Comparison of ENCODE assay signal across 1 cellular context in the genomic region with DNA sequence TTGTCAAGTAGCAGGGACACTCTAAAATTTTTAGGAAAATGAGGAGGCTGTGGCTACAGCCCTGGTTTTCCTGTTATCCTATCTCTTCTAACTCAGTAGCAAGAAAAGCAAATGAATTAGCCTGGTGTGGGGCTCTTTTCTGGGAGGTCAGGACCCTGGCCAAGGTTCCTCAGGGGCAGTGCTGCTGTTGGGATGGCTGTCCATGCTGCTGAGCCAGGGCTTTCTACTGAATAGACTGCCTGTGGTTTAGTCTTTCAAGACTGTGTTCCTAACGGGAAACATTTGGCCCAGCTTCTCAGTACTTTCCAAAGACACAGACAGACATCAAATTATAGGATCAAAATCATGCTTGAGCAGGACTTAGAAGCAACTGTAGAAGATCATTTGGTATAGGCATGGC.
TF ChIP-seq lines count a peak whose summit lies in the region.

No MANE protein-coding gene starts in this region.

TF ChIP-seq in GM23338, 12 proteins besides CTCF, POLR2A, EP300 and RAD21:
- TF ChIP-seq, protein P1, sequence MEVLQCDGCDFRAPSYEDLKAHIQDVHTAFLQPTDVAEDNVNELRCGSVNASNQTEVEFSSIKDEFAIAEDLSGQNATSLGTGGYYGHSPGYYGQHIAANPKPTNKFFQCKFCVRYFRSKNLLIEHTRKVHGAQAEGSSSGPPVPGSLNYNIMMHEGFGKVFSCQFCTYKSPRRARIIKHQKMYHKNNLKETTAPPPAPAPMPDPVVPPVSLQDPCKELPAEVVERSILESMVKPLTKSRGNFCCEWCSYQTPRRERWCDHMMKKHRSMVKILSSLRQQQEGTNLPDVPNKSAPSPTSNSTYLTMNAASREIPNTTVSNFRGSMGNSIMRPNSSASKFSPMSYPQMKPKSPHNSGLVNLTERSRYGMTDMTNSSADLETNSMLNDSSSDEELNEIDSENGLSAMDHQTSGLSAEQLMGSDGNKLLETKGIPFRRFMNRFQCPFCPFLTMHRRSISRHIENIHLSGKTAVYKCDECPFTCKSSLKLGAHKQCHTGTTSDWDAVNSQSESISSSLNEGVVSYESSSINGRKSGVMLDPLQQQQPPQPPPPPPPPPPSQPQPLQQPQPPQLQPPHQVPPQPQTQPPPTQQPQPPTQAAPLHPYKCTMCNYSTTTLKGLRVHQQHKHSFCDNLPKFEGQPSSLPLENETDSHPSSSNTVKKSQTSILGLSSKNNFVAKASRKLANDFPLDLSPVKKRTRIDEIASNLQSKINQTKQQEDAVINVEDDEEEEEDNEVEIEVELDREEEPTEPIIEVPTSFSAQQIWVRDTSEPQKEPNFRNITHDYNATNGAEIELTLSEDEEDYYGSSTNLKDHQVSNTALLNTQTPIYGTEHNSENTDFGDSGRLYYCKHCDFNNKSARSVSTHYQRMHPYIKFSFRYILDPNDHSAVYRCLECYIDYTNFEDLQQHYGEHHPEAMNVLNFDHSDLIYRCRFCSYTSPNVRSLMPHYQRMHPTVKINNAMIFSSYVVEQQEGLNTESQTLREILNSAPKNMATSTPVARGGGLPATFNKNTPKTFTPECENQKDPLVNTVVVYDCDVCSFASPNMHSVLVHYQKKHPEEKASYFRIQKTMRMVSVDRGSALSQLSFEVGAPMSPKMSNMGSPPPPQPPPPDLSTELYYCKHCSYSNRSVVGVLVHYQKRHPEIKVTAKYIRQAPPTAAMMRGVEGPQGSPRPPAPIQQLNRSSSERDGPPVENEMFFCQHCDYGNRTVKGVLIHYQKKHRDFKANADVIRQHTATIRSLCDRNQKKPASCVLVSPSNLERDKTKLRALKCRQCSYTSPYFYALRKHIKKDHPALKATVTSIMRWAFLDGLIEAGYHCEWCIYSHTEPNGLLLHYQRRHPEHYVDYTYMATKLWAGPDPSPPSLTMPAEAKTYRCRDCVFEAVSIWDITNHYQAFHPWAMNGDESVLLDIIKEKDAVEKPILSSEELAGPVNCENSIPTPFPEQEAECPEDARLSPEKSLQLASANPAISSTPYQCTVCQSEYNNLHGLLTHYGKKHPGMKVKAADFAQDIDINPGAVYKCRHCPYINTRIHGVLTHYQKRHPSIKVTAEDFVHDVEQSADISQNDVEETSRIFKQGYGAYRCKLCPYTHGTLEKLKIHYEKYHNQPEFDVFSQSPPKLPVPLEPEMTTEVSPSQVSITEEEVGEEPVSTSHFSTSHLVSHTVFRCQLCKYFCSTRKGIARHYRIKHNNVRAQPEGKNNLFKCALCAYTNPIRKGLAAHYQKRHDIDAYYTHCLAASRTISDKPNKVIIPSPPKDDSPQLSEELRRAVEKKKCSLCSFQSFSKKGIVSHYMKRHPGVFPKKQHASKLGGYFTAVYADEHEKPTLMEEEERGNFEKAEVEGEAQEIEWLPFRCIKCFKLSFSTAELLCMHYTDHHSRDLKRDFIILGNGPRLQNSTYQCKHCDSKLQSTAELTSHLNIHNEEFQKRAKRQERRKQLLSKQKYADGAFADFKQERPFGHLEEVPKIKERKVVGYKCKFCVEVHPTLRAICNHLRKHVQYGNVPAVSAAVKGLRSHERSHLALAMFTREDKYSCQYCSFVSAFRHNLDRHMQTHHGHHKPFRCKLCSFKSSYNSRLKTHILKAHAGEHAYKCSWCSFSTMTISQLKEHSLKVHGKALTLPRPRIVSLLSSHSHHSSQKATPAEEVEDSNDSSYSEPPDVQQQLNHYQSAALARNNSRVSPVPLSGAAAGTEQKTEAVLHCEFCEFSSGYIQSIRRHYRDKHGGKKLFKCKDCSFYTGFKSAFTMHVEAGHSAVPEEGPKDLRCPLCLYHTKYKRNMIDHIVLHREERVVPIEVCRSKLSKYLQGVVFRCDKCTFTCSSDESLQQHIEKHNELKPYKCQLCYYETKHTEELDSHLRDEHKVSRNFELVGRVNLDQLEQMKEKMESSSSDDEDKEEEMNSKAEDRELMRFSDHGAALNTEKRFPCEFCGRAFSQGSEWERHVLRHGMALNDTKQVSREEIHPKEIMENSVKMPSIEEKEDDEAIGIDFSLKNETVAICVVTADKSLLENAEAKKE (CRISPR knock-in tag; IDR thresholded peaks at IDR 0.05) = no peak
- TF ChIP-seq, protein P2, sequence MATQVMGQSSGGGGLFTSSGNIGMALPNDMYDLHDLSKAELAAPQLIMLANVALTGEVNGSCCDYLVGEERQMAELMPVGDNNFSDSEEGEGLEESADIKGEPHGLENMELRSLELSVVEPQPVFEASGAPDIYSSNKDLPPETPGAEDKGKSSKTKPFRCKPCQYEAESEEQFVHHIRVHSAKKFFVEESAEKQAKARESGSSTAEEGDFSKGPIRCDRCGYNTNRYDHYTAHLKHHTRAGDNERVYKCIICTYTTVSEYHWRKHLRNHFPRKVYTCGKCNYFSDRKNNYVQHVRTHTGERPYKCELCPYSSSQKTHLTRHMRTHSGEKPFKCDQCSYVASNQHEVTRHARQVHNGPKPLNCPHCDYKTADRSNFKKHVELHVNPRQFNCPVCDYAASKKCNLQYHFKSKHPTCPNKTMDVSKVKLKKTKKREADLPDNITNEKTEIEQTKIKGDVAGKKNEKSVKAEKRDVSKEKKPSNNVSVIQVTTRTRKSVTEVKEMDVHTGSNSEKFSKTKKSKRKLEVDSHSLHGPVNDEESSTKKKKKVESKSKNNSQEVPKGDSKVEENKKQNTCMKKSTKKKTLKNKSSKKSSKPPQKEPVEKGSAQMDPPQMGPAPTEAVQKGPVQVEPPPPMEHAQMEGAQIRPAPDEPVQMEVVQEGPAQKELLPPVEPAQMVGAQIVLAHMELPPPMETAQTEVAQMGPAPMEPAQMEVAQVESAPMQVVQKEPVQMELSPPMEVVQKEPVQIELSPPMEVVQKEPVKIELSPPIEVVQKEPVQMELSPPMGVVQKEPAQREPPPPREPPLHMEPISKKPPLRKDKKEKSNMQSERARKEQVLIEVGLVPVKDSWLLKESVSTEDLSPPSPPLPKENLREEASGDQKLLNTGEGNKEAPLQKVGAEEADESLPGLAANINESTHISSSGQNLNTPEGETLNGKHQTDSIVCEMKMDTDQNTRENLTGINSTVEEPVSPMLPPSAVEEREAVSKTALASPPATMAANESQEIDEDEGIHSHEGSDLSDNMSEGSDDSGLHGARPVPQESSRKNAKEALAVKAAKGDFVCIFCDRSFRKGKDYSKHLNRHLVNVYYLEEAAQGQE (IDR thresholded peaks at IDR 0.05; ENCODE audit: unreplicated experiment) = peak; percentile 42
- no peak for TF ChIP-seq JUNB (IDR thresholded peaks at IDR 0.05; ENCODE audit: unreplicated experiment)
